ENCODE assay signal across 8 cellular contexts in genomic region chr15:67080900-67081431, GRCh38. TPM values are rescaled to one million over a fixed set of nuclear protein-coding genes. Genes with fewer than 3 reads are reported as not detected.
DNase-seq lines count a peak whose midpoint lies in the region; ATAC-seq, FAIRE-seq and TF ChIP-seq lines count a peak whose summit lies in the region.

No MANE protein-coding gene starts in this region.

- peak; percentile 95 for FAIRE-seq in GM19239 (lab: Jason Lieb, UNC)

- H3K9me3 ChIP-seq in mucosa of descending colon (no peaks in the 10 kb centered on the region), tibial artery (no peaks in the 10 kb centered on the region), HAP-1 (0 out of 2 replicates have a peak, but pooled peaks cover 2% of the 10 kb centered on the region)

- H3K4me3 Mint-ChIP-seq in T-helper 2 cell treated with Interferon-gamma antibody and Interleukin-4, amounts not matched to agents 5 μg/mL and 100 μg/mL, for 36 hours = peak overlapping the region; percentile 41

- no peaks in the 10 kb centered on the region for H3K27me3 Mint-ChIP-seq in T-helper 2 cell treated with Interferon-gamma antibody and Interleukin-4, amounts not matched to agents 5 μg/mL and 100 μg/mL, for 36 hours (ENCODE audit: low read depth)

- H3K4me1 ChIP-seq in mucosa of descending colon (ENCODE audit: low read depth) (peaks cover 71% of the 10 kb centered on the region), tibial artery (peaks cover 9 to 88% (median 52%) of the 10 kb centered on the region in 4 donors), HAP-1 (peaks cover 15% of the 10 kb centered on the region)

- ATAC-seq in HG03432 (IDR thresholded peaks at IDR 0.05; ENCODE audit: unreplicated experiment) (peak; percentile 62), mucosa of descending colon (peak; percentile 40)

- peaks cover 8% of the 10 kb centered on the region for H3K9me3 Mint-ChIP-seq in T-helper 2 cell treated with Interferon-gamma antibody and Interleukin-4, amounts not matched to agents 5 μg/mL and 100 μg/mL, for 36 hours

- in situ Hi-C loops in HAP-1 (cut with MboI; ENCODE audit: low sequenced_read_pairs) = no loop called here

- H3K4me3 ChIP-seq in BJ (ENCODE audit: low read depth, low read length) (no peak overlapping the region), coronary artery (peak overlapping the region; percentile 50), mucosa of descending colon (no peak overlapping the region), tibial artery (peak overlapping the region in 1 of 2 donors; percentile 12), HAP-1 (no peak overlapping the region)

- H3K36me3 ChIP-seq in BJ (ENCODE audit: control insufficient read depth, insufficient read depth, low read length) = no peaks in the 10 kb centered on the region; the same call in 1 of the 2 replicates
- H3K36me3 ChIP-seq in mucosa of descending colon (ENCODE audit: low read depth) = no peaks in the 10 kb centered on the region
- H3K36me3 ChIP-seq in tibial artery = no peaks in the 10 kb centered on the region
- H3K36me3 ChIP-seq in HAP-1 (replicated peaks) = peaks cover 15% of the 10 kb centered on the region

- CTCF ChIA-PET in BJ (lab: Yijun Ruan, JAX) = interaction anchor here (1.0 to 2.7 kb wide), 7 partner anchors 15 to 223 kb away, joined by 3 to 9 read pairs (median 3); partner anchors contain the start of gene SMAD3

- H3K27me3 ChIP-seq in BJ (ENCODE audit: control insufficient read depth, insufficient read depth, low read length) (no peaks in the 10 kb centered on the region), tibial artery (no peaks in the 10 kb centered on the region), HAP-1 (ENCODE audit: low read depth) (no peaks in the 10 kb centered on the region)

- peak overlapping the region; percentile 92 for H3K27ac Mint-ChIP-seq in T-helper 2 cell treated with Interferon-gamma antibody and Interleukin-4, amounts not matched to agents 5 μg/mL and 100 μg/mL, for 36 hours

- DNase-seq in BJ (ENCODE audit: low read depth) = peak; percentile 55
- DNase-seq in GM19239 (ENCODE audit: insufficient read length, low spot score) = no peak
- DNase-seq in T-helper 2 cell treated with Interferon-gamma antibody and Interleukin-4, amounts not matched to agents 5 μg/mL and 100 μg/mL, for 36 hours (ENCODE audit: low spot score) = peak; percentile 81
- DNase-seq in coronary artery (ENCODE audit: low spot score) = no peak
- peak in 1 of 3 donors; percentile 71 for DNase-seq in mucosa of descending colon
- DNase-seq in tibial artery = peak in 1 of 2 donors; percentile 62
- DNase-seq in HAP-1 (ENCODE audit: low spot score in 2 of 2) = no peak

- peaks cover 91% of the 10 kb centered on the region for H3K4me1 Mint-ChIP-seq in T-helper 2 cell treated with Interferon-gamma antibody and Interleukin-4, amounts not matched to agents 5 μg/mL and 100 μg/mL, for 36 hours (ENCODE audit: low read depth)

- intact Hi-C loops in mucosa of descending colon (cut with DNase I, micrococcal nuclease) = no loop called here
- intact Hi-C loops in tibial artery (cut with DNase I; ENCODE audit: low total_unique reads) = no loop called here

- peaks cover 75% of the 10 kb centered on the region for H3K36me3 Mint-ChIP-seq in T-helper 2 cell treated with Interferon-gamma antibody and Interleukin-4, amounts not matched to agents 5 μg/mL and 100 μg/mL, for 36 hours (ENCODE audit: low read depth)

- POLR2A ChIA-PET in BJ (lab: Charles Lee) = no interaction called here

- peak overlapping the region; percentile 76 for H3K27ac ChIP-seq in coronary artery
- peak overlapping the region; percentile 44 to 64 for H3K27ac ChIP-seq in tibial artery

- peak; percentile 51; the same call in 1 of the 2 replicates for TF ChIP-seq CTCF in BJ (IDR thresholded peaks at IDR 0.05; ENCODE audit: insufficient read depth, low read depth, low read length)
- no peak for TF ChIP-seq CTCF in coronary artery (IDR thresholded peaks at IDR 0.05)
- no peak for TF ChIP-seq CTCF in mucosa of descending colon (IDR thresholded peaks at IDR 0.05)
- TF ChIP-seq CTCF in tibial artery (IDR thresholded peaks at IDR 0.05) = peak in 1 of 2 experiments; percentile 13

RNA-seq across cellular contexts. Expression of gene SMAD3, which starts 15.6 kb away (rescaled TPM):
- 35.1 and 59.4 TPM in 2 replicates for polyA plus RNA-seq in BJ (2011; rRNA removed)
- 58.3 and 68.0 TPM in 2 replicates for polyA minus RNA-seq in BJ (2011; rRNA and poly(A)+ RNA removed)
- total RNA-seq in mucosa of descending colon = 10 to 100 TPM; 38.5 to 76.3 (median 44.9) TPM

Comparison
In these comparisons a context has a peak if more than half of its experiments do, and no peak if none do; other contexts are left out.
1. DNase-seq: peak in BJ (single experiment) and T-helper 2 cell treated with Interferon-gamma antibody and Interleukin-4, amounts not matched to agents 5 μg/mL and 100 μg/mL, for 36 hours (single experiment); none in GM19239 (single experiment), coronary artery (single experiment) and HAP-1 (0 of 2).